Comparison of ENCODE assay signal across 22 cellular contexts in genomic region chr7:134643131-134643530, GRCh38.
"Had no signal": no experiment of that assay in that cellular context is flagged by ENCODE, and none has a peak within 500 bp of the region (broad histone marks: within the 10 kb centered on the region; RNA-seq: fewer than 3 reads in every experiment).

No MANE protein-coding gene starts in this region.

- DNase-seq: activated CD4-positive, alpha-beta memory T cell treated with anti-CD3 and anti-CD28 coated beads for 36 hours; activated CD4-positive, alpha-beta T cell treated with anti-CD3 and anti-CD28 coated beads for 36 hours; activated effector memory CD4-positive, alpha-beta T cell treated with Interleukin-2 at 50 U/mL for 16 hours; activated naive CD8-positive, alpha-beta T cell treated with anti-CD3 and anti-CD28 coated beads, Interleukin-2, amount 10 ng/mL, durations not matched to agents 7 days and 5 days; activated T-cell treated with anti-CD3 and anti-CD28 coated beads, Interleukin-2, amount 50 U/mL, for 4 hours; aorta; dorsolateral prefrontal cortex; endodermal cell; islet precursor cell; left ventricle myocardium inferior; mesenchymal stem cell; right cardiac atrium; stimulated activated CD4-positive, alpha-beta T cell treated with anti-CD3 and anti-CD28 coated beads, Interleukin-15, amount 100 ng/mL, for 24 hours; stimulated activated CD4-positive, alpha-beta T cell treated with anti-CD3 and anti-CD28 coated beads, Interleukin-4, amount 100 ng/mL, for 1 hour; stimulated activated naive B cell treated with anti-CD40 and anti-IgM and Interleukin-4, amounts not matched to agents 10 μg/mL and 1 μg/mL and 100 μg/mL, for 72 hours; substantia nigra; T-helper 17 cell; transverse colon had no signal

- H3K4me1 Mint-ChIP-seq: endodermal cell had no signal

- H3K36me3 Mint-ChIP-seq: activated CD4-positive, alpha-beta memory T cell treated with anti-CD3 and anti-CD28 coated beads for 36 hours; activated naive CD8-positive, alpha-beta T cell treated with anti-CD3 and anti-CD28 coated beads, Interleukin-2, amount 10 ng/mL, durations not matched to agents 7 days and 5 days had no signal

- H3K36me3 ChIP-seq: left ventricle myocardium inferior, transverse colon had no signal

- H3K4me3 Mint-ChIP-seq: activated CD4-positive, alpha-beta memory T cell treated with anti-CD3 and anti-CD28 coated beads for 36 hours; activated CD4-positive, alpha-beta T cell treated with anti-CD3 and anti-CD28 coated beads for 36 hours; activated naive CD8-positive, alpha-beta T cell treated with anti-CD3 and anti-CD28 coated beads, Interleukin-2, amount 10 ng/mL, durations not matched to agents 7 days and 5 days; activated T-cell treated with anti-CD3 and anti-CD28 coated beads, Interleukin-2, amount 50 U/mL, for 4 hours; endodermal cell; stimulated activated naive B cell treated with anti-CD40 and anti-IgM and Interleukin-4, amounts not matched to agents 10 μg/mL and 1 μg/mL and 100 μg/mL, for 72 hours; T-helper 17 cell had no signal

- H3K4me3 ChIP-seq: dorsolateral prefrontal cortex, hepatocyte, left ventricle myocardium inferior, skin epidermis, transverse colon had no signal

- H3K27ac ChIP-seq: dorsolateral prefrontal cortex, hepatocyte, left ventricle myocardium inferior, skin epidermis, transverse colon had no signal

- H3K27me3 ChIP-seq: dorsolateral prefrontal cortex, hepatocyte, transverse colon had no signal

- H3K9me3 Mint-ChIP-seq: activated naive CD8-positive, alpha-beta T cell treated with anti-CD3 and anti-CD28 coated beads, Interleukin-2, amount 10 ng/mL, durations not matched to agents 7 days and 5 days had no signal

- H3K27ac Mint-ChIP-seq: activated CD4-positive, alpha-beta memory T cell treated with anti-CD3 and anti-CD28 coated beads for 36 hours; activated CD4-positive, alpha-beta T cell treated with anti-CD3 and anti-CD28 coated beads for 36 hours; activated naive CD8-positive, alpha-beta T cell treated with anti-CD3 and anti-CD28 coated beads, Interleukin-2, amount 10 ng/mL, durations not matched to agents 7 days and 5 days; endodermal cell; progenitor cell of endocrine pancreas; stimulated activated naive B cell treated with anti-CD40 and anti-IgM and Interleukin-4, amounts not matched to agents 10 μg/mL and 1 μg/mL and 100 μg/mL, for 72 hours; T-helper 17 cell had no signal

- ATAC-seq: activated CD4-positive, alpha-beta T cell treated with anti-CD3 and anti-CD28 coated beads for 36 hours; activated T-cell treated with anti-CD3 and anti-CD28 coated beads, Interleukin-2, amount 50 U/mL, for 4 hours; esophagus mucosa; right cardiac atrium; stimulated activated naive B cell treated with anti-CD40 and anti-IgM and Interleukin-4, amounts not matched to agents 10 μg/mL and 1 μg/mL and 100 μg/mL, for 72 hours; T-helper 17 cell had no signal

- H3K27me3 Mint-ChIP-seq: activated CD4-positive, alpha-beta memory T cell treated with anti-CD3 and anti-CD28 coated beads for 36 hours; activated CD4-positive, alpha-beta T cell treated with anti-CD3 and anti-CD28 coated beads for 36 hours; activated naive CD8-positive, alpha-beta T cell treated with anti-CD3 and anti-CD28 coated beads, Interleukin-2, amount 10 ng/mL, durations not matched to agents 7 days and 5 days; T-helper 17 cell had no signal

- H3K9me3 ChIP-seq: left ventricle myocardium inferior, transverse colon had no signal
